14 cellular contexts compared by ENCODE assay signal in the genomic region with DNA sequence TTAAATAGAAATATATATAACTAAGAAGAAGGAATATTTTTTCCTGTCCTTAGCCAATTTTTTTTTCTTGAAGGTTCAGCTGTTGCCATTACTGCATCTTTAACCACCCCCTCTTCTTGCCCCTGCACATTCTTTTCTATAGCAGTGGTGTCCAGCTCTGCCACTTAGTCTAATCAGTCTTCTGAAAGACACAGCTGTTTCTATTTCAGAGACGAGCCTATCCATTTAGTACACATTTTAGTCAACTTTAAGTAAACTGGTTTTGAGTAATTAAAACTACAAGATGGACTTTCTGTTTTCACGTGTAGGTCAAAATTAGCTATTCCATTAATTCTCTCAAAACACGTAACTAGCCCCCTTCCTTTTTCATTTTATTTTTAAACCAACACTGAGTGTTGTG. TPM values are rescaled to one million over a fixed set of nuclear protein-coding genes. Genes with fewer than 3 reads are reported as not detected.
DNase-seq lines count a peak whose midpoint lies in the region; ATAC-seq, FAIRE-seq and TF ChIP-seq lines count a peak whose summit lies in the region.
"Had no signal": no experiment of that assay in that cellular context is flagged by ENCODE, and none has a peak within 500 bp of the region (broad histone marks: within the 10 kb centered on the region; RNA-seq: fewer than 3 reads in every experiment).

No MANE protein-coding gene starts in this region.

- no peak overlapping the region for H3K4me3 ChIP-seq in mammary epithelial cell (replicated peaks in 1 of 3; ENCODE audit: insufficient read depth in 1 of 3, low read depth in 2 of 3, low read length in 3 of 3)
- H3K4me3 ChIP-seq: thyroid gland had no signal

- no peak overlapping the region for H2AFZ ChIP-seq in mammary epithelial cell (ENCODE audit: low read depth, low read length)

- ATAC-seq in GM19397 (IDR thresholded peaks at IDR 0.05; ENCODE audit: unreplicated experiment) (peak; percentile 58), HG02884 (IDR thresholded peaks at IDR 0.05; ENCODE audit: unreplicated experiment) (peak; percentile 77), HG03575 (IDR thresholded peaks at IDR 0.05; ENCODE audit: extremely low read depth, insufficient number of reproducible peaks, low FRiP score, unreplicated experiment) (peak; percentile 45)

- H3K4me1 ChIP-seq in mammary epithelial cell (ENCODE audit: insufficient read depth, low read length), result no peaks in the 10 kb centered on the region
- H3K4me1 ChIP-seq: BE2C had no signal

- CTCF ChIA-PET in mammary epithelial cell (lab: Charles Lee; ENCODE audit: low non-redundant PET), result no interaction called here

- H3K79me2 ChIP-seq in mammary epithelial cell (ENCODE audit: insufficient read depth, low read length), result peaks cover 82% of the 10 kb centered on the region

- dilution Hi-C loops in mammary epithelial cell (cut with HindIII; ENCODE audit: low sequenced_read_pairs), result no loop called here

- DNase-seq in GM12892 (ENCODE audit: insufficient read length) (no peak), NCI-H1930 (lab: John Stamatoyannopoulos, UW) (no peak), mammary epithelial cell (no peak), MV-4-11 (lab: John Stamatoyannopoulos, UW) (no peak)
- DNase-seq in activated CD8-positive, alpha-beta memory T cell treated with anti-CD3 and anti-CD28 coated beads, Interleukin-2, amount 50 U/mL, for 4 hours, result no peak
- DNase-seq: activated CD4-positive, alpha-beta T cell treated with anti-CD3 and anti-CD28 coated beads, Interleukin-2, amount 50 U/mL, for 48 hours; BE2C; naive B cell; NCI-H446; stimulated activated CD4-positive, alpha-beta T cell treated with anti-CD3 and anti-CD28 coated beads, Interleukin-1b, Interleukin-23, amount 100 ng/mL, for 48 hours; thyroid gland had no signal

- BruUV-seq in mammary epithelial cell (replicated peaks; lab: Mats Ljungman, UMichigan), result no TSS peak

- no peak for TF ChIP-seq CTCF in mammary epithelial cell (conservative IDR thresholded peaks at IDR 0.05 in 1 of 2, IDR thresholded peaks at IDR 0.05 in 1 of 2; ENCODE audit: extremely low read depth in 1 of 2, insufficient read depth in 1 of 2, low read depth in 1 of 2, low read length in 2 of 2)

- H3K36me3 ChIP-seq in mammary epithelial cell (ENCODE audit: insufficient read depth, low read length), result no peaks in the 10 kb centered on the region
- H3K36me3 ChIP-seq: BE2C, thyroid gland had no signal

- FAIRE-seq in GM12892 (lab: Jason Lieb, UNC), result peak; percentile 82

- no peaks in the 10 kb centered on the region for H3K27me3 ChIP-seq in mammary epithelial cell (ENCODE audit: insufficient read depth, low read length)
- H3K27me3 ChIP-seq: BE2C, thyroid gland had no signal

- peaks cover 5% of the 10 kb centered on the region for H3K9me3 ChIP-seq in mammary epithelial cell (replicated peaks; ENCODE audit: insufficient read depth, low read length)
- H3K9me3 ChIP-seq: BE2C, thyroid gland had no signal

- in situ Hi-C loops in mammary epithelial cell (cut with MboI; ENCODE audit: low sequenced_read_pairs in 2 of 2), result no loop called here

- intact Hi-C loops in mammary epithelial cell (cut with micrococcal nuclease), result no loop called here

- no peak overlapping the region for H3K4me2 ChIP-seq in mammary epithelial cell (ENCODE audit: insufficient read depth, low read depth, low read length)

- no peak for TF ChIP-seq POLR2A in GM12892 (IDR thresholded peaks at IDR 0.05; ENCODE audit: low read depth, low read length)

- H3K27ac ChIP-seq in mammary epithelial cell (ENCODE audit: insufficient read depth, low read depth, low read length), result no peak overlapping the region
- H3K27ac ChIP-seq: thyroid gland had no signal

- WGBS in mammary epithelial cell (ENCODE audit: low coverage, missing lambda C conversion rate), result 92% methylated on average over 3 of the region's 3 CpGs

- H4K20me1 ChIP-seq in mammary epithelial cell (ENCODE audit: insufficient read depth, low read length), result no peaks in the 10 kb centered on the region

- no peak overlapping the region for H3K9ac ChIP-seq in mammary epithelial cell (ENCODE audit: insufficient read depth, low read length)

RNA-seq across cellular contexts. Expression of gene SPOPL, which starts 21.0 kb away (rescaled TPM):
- polyA plus RNA-seq in GM12892 (2012; ENCODE audit: missing spikeins), result 11.1 TPM
- 10 to 100 TPM; 23.2 to 24.3 TPM for total RNA-seq in mammary epithelial cell
- 8.6 TPM for polyA plus RNA-seq in mammary epithelial cell
- 30.0 TPM for polyA minus RNA-seq in mammary epithelial cell
